8 cellular contexts compared by ENCODE assay signal in the genomic region with DNA sequence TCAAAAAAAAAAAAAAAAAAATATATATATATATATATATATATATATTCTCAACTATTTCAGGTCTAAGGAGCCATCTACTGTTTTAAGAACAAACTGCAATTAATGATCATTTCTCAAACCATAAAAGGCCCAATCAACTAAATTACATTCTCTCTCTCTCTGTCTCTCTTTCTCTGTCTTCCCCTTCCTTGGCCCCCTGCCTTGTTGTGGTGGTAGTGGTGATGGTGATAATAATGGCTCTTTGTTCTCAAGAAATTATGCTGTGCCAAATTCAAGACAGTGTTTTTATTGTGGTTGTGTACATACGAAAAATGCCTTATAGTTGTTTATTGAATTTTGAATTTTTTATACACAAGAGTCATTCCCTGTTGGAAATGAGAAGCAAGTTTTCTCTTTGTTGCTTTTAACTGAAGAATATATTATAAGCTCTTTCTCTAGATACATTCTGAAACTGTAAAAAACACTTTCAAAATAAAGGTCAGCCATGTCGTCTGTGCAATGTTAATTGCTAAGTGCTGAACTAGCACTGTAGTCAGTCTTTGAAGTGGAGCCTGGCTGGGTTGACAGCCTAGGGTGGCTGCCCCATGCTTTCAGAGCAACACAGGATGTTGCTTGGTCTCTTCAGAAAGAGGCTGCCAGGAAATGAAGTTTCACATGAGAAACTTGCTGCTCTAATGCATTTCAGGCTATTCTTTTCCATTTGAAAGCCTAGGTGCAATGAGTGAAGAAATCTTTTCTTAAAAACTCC.
DNase-seq lines count a peak whose midpoint lies in the region; ATAC-seq and TF ChIP-seq lines count a peak whose summit lies in the region.

No MANE protein-coding gene starts in this region.

- H3K9me3 ChIP-seq in CD8-positive, alpha-beta T cell (ENCODE audit: low read length), result no peaks in the 10 kb centered on the region
- H3K9me3 ChIP-seq in heart left ventricle (peaks cover 0 to 23% (median 13%) of the 10 kb centered on the region in 12 donors), trophoblast cell (ENCODE audit: insufficient read depth, low read depth, low read length) (peaks cover 5% of the 10 kb centered on the region), mammary epithelial cell (replicated peaks; ENCODE audit: insufficient read depth, low read length) (no peaks in the 10 kb centered on the region)

- no peaks in the 10 kb centered on the region for H3K36me3 ChIP-seq in CD8-positive, alpha-beta T cell (ENCODE audit: insufficient read depth, low read length)
- no peaks in the 10 kb centered on the region for H3K36me3 ChIP-seq in heart left ventricle
- H3K36me3 ChIP-seq in trophoblast cell (ENCODE audit: control insufficient read depth in 1 of 2, insufficient read depth in 2 of 2, low read length in 2 of 2), result no peaks in the 10 kb centered on the region
- H3K36me3 ChIP-seq in mammary epithelial cell (ENCODE audit: insufficient read depth, low read length), result no peaks in the 10 kb centered on the region

- no TSS peak for BruUV-seq in mammary epithelial cell (replicated peaks; lab: Mats Ljungman, UMichigan)

- WGBS in heart left ventricle, 4 donors, result 51 to 64% (median 60%) methylated on average over 2 of the region's 2 CpGs
- WGBS in trophoblast cell (ENCODE audit: extremely low coverage, insufficient coverage, insufficient read length), result no CpG with 5 or more reads among the region's 2 CpGs
- WGBS in mammary epithelial cell (ENCODE audit: low coverage, missing lambda C conversion rate), result 0% methylated on average over 2 of the region's 2 CpGs

- POLR2A ChIA-PET in CD8-positive, alpha-beta T cell (lab: Charles Lee), result no interaction called here

- no peak overlapping the region for H3K4ac ChIP-seq in trophoblast cell (ENCODE audit: low read depth, low read length)

- no peak overlapping the region for H4K12ac ChIP-seq in trophoblast cell (ENCODE audit: low read depth, low read length)

- H2BK12ac ChIP-seq in trophoblast cell (ENCODE audit: low read length), result no peak overlapping the region

- peak; percentile 32 for TF ChIP-seq CTCF in CD8-positive, alpha-beta T cell (IDR thresholded peaks at IDR 0.05)
- no peak for TF ChIP-seq CTCF in heart left ventricle (IDR thresholded peaks at IDR 0.05)
- peak in 1 of 2 donors; percentile 8 for TF ChIP-seq CTCF in mammary epithelial cell (conservative IDR thresholded peaks at IDR 0.05 in 1 of 2, IDR thresholded peaks at IDR 0.05 in 1 of 2; ENCODE audit: extremely low read depth in 1 of 2, insufficient read depth in 1 of 2, low read depth in 1 of 2, low read length in 2 of 2)

- H4K20me1 ChIP-seq in mammary epithelial cell (ENCODE audit: insufficient read depth, low read length), result no peaks in the 10 kb centered on the region

- ATAC-seq in CD8-positive, alpha-beta T cell, result peak; percentile 98
- ATAC-seq in GM21381 (IDR thresholded peaks at IDR 0.05; ENCODE audit: unreplicated experiment) (peak; percentile 94), heart left ventricle (no peak)

- H3K79me2 ChIP-seq in trophoblast cell (ENCODE audit: control insufficient read depth, insufficient read depth, low read length, poor library complexity) (no peaks in the 10 kb centered on the region), mammary epithelial cell (ENCODE audit: insufficient read depth, low read length) (no peaks in the 10 kb centered on the region)

- DNase-seq in CD8-positive, alpha-beta T cell, result peak; percentile 12 to 79 (median 53)
- DNase-seq in Jurkat, Clone E6-1 (ENCODE audit: low read depth, low spot score), result peak; percentile 87
- peak; percentile 47 for DNase-seq in activated effector memory CD4-positive, alpha-beta T cell treated with Interleukin-2 at 50 U/mL for 16 hours
- DNase-seq in posterior cingulate gyrus (peak in 7 of 10 donors; percentile 29 to 86 (median 61)), heart left ventricle (no peak), trophoblast cell (no peak), mammary epithelial cell (no peak)

- H2BK5ac ChIP-seq in trophoblast cell (ENCODE audit: low read depth, low read length, poor library complexity), result no peak overlapping the region

- in situ Hi-C loops in mammary epithelial cell (cut with MboI; ENCODE audit: low sequenced_read_pairs in 2 of 2), result no loop called here

- TF ChIP-seq POLR2A in heart left ventricle (IDR thresholded peaks at IDR 0.05), result no peak

- H3K23ac ChIP-seq in trophoblast cell (ENCODE audit: low read length), result no peak overlapping the region

- intact Hi-C loops in CD8-positive, alpha-beta T cell (cut with DNase I, micrococcal nuclease), result loop anchor here in 1 of 2 experiments (2.0 kb wide), 1 partner anchor 198 kb away; no protein-coding TSS in a partner anchor
- intact Hi-C loops in posterior cingulate gyrus (cut with DNase I), result no loop called here
- intact Hi-C loops in heart left ventricle (cut with DNase I), result no loop called here
- intact Hi-C loops in mammary epithelial cell (cut with micrococcal nuclease), result no loop called here

- no peak overlapping the region for H2AFZ ChIP-seq in trophoblast cell (ENCODE audit: insufficient read depth, low read length, poor library complexity)
- no peak overlapping the region for H2AFZ ChIP-seq in mammary epithelial cell (ENCODE audit: low read depth, low read length)

- peaks cover 8% of the 10 kb centered on the region for H3K36me3 Mint-ChIP-seq in CD8-positive, alpha-beta T cell

- no peak overlapping the region for H3K4me3 ChIP-seq in CD8-positive, alpha-beta T cell (ENCODE audit: low read depth, low read length)
- H3K4me3 ChIP-seq in Jurkat, Clone E6-1 (ENCODE audit: low read length), result no peak overlapping the region
- H3K4me3 ChIP-seq in heart left ventricle (no peak overlapping the region), trophoblast cell (ENCODE audit: low read depth, low read length) (no peak overlapping the region), mammary epithelial cell (replicated peaks in 1 of 3; ENCODE audit: insufficient read depth in 1 of 3, low read depth in 2 of 3, low read length in 3 of 3) (no peak overlapping the region)

- CTCF ChIA-PET in CD8-positive, alpha-beta T cell (lab: Charles Lee), result interaction anchor here (1.5 kb wide), 2 partner anchors 198 to 1298 kb away, joined by 4 to 5 read pairs; no protein-coding TSS in a partner anchor
- CTCF ChIA-PET in mammary epithelial cell (lab: Charles Lee; ENCODE audit: low non-redundant PET), result no interaction called here

- H3K27me3 Mint-ChIP-seq in CD8-positive, alpha-beta T cell (ENCODE audit: low read depth), result no peaks in the 10 kb centered on the region

- H3K4me1 ChIP-seq in CD8-positive, alpha-beta T cell (ENCODE audit: insufficient read depth, low read length), result peaks cover 22% of the 10 kb centered on the region
- H3K4me1 ChIP-seq in heart left ventricle (peaks cover 0 to 31% (median 0%) of the 10 kb centered on the region in 12 donors), trophoblast cell (ENCODE audit: control insufficient read depth in 1 of 2, insufficient read depth in 2 of 2, low read length in 2 of 2) (no peaks in the 10 kb centered on the region), mammary epithelial cell (ENCODE audit: insufficient read depth, low read length) (no peaks in the 10 kb centered on the region)

- H3K9me3 Mint-ChIP-seq in CD8-positive, alpha-beta T cell, result peaks cover 12% of the 10 kb centered on the region

- H3K9ac ChIP-seq in trophoblast cell (ENCODE audit: low read length) (no peak overlapping the region), mammary epithelial cell (ENCODE audit: insufficient read depth, low read length) (no peak overlapping the region)

- no peak overlapping the region for H2AK5ac ChIP-seq in trophoblast cell (ENCODE audit: low read length)

- peaks cover 54% of the 10 kb centered on the region for H3K4me1 Mint-ChIP-seq in CD8-positive, alpha-beta T cell (ENCODE audit: low read depth)

- dilution Hi-C loops in mammary epithelial cell (cut with HindIII; ENCODE audit: low sequenced_read_pairs), result no loop called here

- no peak overlapping the region for H4K91ac ChIP-seq in trophoblast cell (ENCODE audit: low read depth, low read length)

- H3K27ac ChIP-seq in CD8-positive, alpha-beta T cell (ENCODE audit: low read depth, low read length), result peak overlapping the region; percentile 12
- H3K27ac ChIP-seq in heart left ventricle (peak overlapping the region in 1 of 12 donors; percentile 40), trophoblast cell (ENCODE audit: low read depth, low read length) (no peak overlapping the region), mammary epithelial cell (ENCODE audit: insufficient read depth, low read depth, low read length) (no peak overlapping the region)

- H3K14ac ChIP-seq in trophoblast cell (ENCODE audit: low read length), result no peak overlapping the region

- H2BK120ac ChIP-seq in trophoblast cell (ENCODE audit: insufficient read depth, low read length, poor library complexity), result no peak overlapping the region

- H3K4me2 ChIP-seq in trophoblast cell (ENCODE audit: low read length) (no peak overlapping the region), mammary epithelial cell (ENCODE audit: insufficient read depth, low read depth, low read length) (no peak overlapping the region)

- H3K4me3 Mint-ChIP-seq in CD8-positive, alpha-beta T cell, result peak overlapping the region; percentile 40

- no peak overlapping the region for H4K8ac ChIP-seq in trophoblast cell (ENCODE audit: low read depth, low read length)

- no peaks in the 10 kb centered on the region for H3K79me1 ChIP-seq in trophoblast cell (ENCODE audit: low read length)

- H3K18ac ChIP-seq in trophoblast cell (ENCODE audit: low read length), result no peak overlapping the region

- peak overlapping the region; percentile 87 for H3K27ac Mint-ChIP-seq in CD8-positive, alpha-beta T cell

- H3K27me3 ChIP-seq in CD8-positive, alpha-beta T cell (ENCODE audit: insufficient read depth, low read length), result no peaks in the 10 kb centered on the region
- H3K27me3 ChIP-seq in heart left ventricle (no peaks in the 10 kb centered on the region), trophoblast cell (ENCODE audit: insufficient read depth, low read length) (no peaks in the 10 kb centered on the region), mammary epithelial cell (ENCODE audit: insufficient read depth, low read length) (no peaks in the 10 kb centered on the region)

Comparison
In these comparisons a context has a peak if more than half of its experiments do, and no peak if none do; other contexts are left out.
1. ATAC-seq: peak in CD8-positive, alpha-beta T cell (single experiment) and GM21381 (single experiment); none in heart left ventricle (0 of 4).
2. DNase-seq: peak in CD8-positive, alpha-beta T cell (7 of 7), Jurkat, Clone E6-1 (single experiment), activated effector memory CD4-positive, alpha-beta T cell treated with Interleukin-2 at 50 U/mL for 16 hours (single experiment) and posterior cingulate gyrus (7 of 10); none in heart left ventricle (0 of 5), trophoblast cell (0 of 2) and mammary epithelial cell (single experiment).